Comparison of ENCODE assay signal across 17 cellular contexts in genomic region chr7:104936546-104936945, GRCh38.
A peak's percentile ranks its signal among the peaks of the same experiment; 100 is the strongest.
DNase-seq lines count a peak whose midpoint lies in the region; ATAC-seq and TF ChIP-seq lines count a peak whose summit lies in the region.
"Had no signal": no experiment of that assay in that cellular context is flagged by ENCODE, and none has a peak within 500 bp of the region (broad histone marks: within the 10 kb centered on the region; RNA-seq: fewer than 3 reads in every experiment).

No MANE protein-coding gene starts in this region.

- H3K9ac ChIP-seq in BLaER1 = peak overlapping the region; percentile 72
- no peak overlapping the region for H3K9ac ChIP-seq in parathyroid adenoma
- H3K9ac ChIP-seq: KMS-11 had no signal

- H3K9me3 ChIP-seq in BLaER1 (peaks cover 18% of the 10 kb centered on the region), OCI-LY7 (ENCODE audit: low read length) (no peaks in the 10 kb centered on the region; the same call in 1 of the 2 replicates), parathyroid adenoma (ENCODE audit: control insufficient read depth, low read length) (no peaks in the 10 kb centered on the region), MG63 (no peaks in the 10 kb centered on the region)
- H3K9me3 ChIP-seq: SJCRH30 had no signal

- H3K9me3 Mint-ChIP-seq in type B pancreatic cell = no peaks in the 10 kb centered on the region
- no peaks in the 10 kb centered on the region for H3K9me3 Mint-ChIP-seq in activated T-cell treated with anti-CD3 and anti-CD28 coated beads, Interleukin-2, amount 50 U/mL, for 72 hours
- H3K9me3 Mint-ChIP-seq: HFFc6 had no signal

- H3K27ac ChIP-seq in BLaER1 (peak overlapping the region; percentile 91), OCI-LY7 (ENCODE audit: low read depth, low read length, poor library complexity, severe bottlenecking) (no peak overlapping the region), parathyroid adenoma (no peak overlapping the region)
- H3K27ac ChIP-seq: KMS-11, SJCRH30 had no signal

- H3K27me3 ChIP-seq in BLaER1 (no peaks in the 10 kb centered on the region), parathyroid adenoma (ENCODE audit: control insufficient read depth, insufficient read depth, low read length) (no peaks in the 10 kb centered on the region), MG63 (no peaks in the 10 kb centered on the region)
- H3K27me3 ChIP-seq: SJCRH30 had no signal

- H3K9me2 ChIP-seq in OCI-LY7 (ENCODE audit: insufficient read depth, low read length) = no peaks in the 10 kb centered on the region

- H3K4me3 ChIP-seq in BLaER1 = peak overlapping the region; percentile 23; the same call in 1 of the 2 replicates
- H3K4me3 ChIP-seq in OCI-LY7 (ENCODE audit: low read depth, low read length, poor library complexity, severe bottlenecking) = no peak overlapping the region
- H3K4me3 ChIP-seq in parathyroid adenoma (ENCODE audit: low read depth, low read length) = no peak overlapping the region
- no peak overlapping the region for H3K4me3 ChIP-seq in MG63
- H3K4me3 ChIP-seq: SJCRH30 had no signal

- TF ChIP-seq CTCF in OCI-LY7 (conservative IDR thresholded peaks at IDR 0.05; ENCODE audit: low read length) = no peak
- no peak for TF ChIP-seq CTCF in parathyroid adenoma (IDR thresholded peaks at IDR 0.05)
- no peak for TF ChIP-seq CTCF in type B pancreatic cell (conservative IDR thresholded peaks at IDR 0.05)
- no peak for TF ChIP-seq CTCF in GM20000 (IDR thresholded peaks at IDR 0.05; ENCODE audit: extremely low read depth, missing control alignments)

- POLR2A ChIA-PET in OCI-LY7 (lab: Charles Lee) = interaction anchor here (0.8 to 1.6 kb wide), 3 partner anchors 7 to 1087 kb away, joined by 3 to 5 read pairs (median 4); no protein-coding TSS in a partner anchor

- H3K27ac Mint-ChIP-seq in type B pancreatic cell = no peak overlapping the region
- no peak overlapping the region for H3K27ac Mint-ChIP-seq in activated T-cell treated with anti-CD3 and anti-CD28 coated beads, Interleukin-2, amount 50 U/mL, for 72 hours
- H3K27ac Mint-ChIP-seq: HFFc6 had no signal

- H2AFZ ChIP-seq in OCI-LY7 (ENCODE audit: low read length) (peak overlapping the region; percentile 48; the same call in 1 of the 2 replicates), parathyroid adenoma (peak overlapping the region; percentile 28)

- H3K4me3 Mint-ChIP-seq in type B pancreatic cell = no peak overlapping the region
- no peak overlapping the region for H3K4me3 Mint-ChIP-seq in activated T-cell treated with anti-CD3 and anti-CD28 coated beads, Interleukin-2, amount 50 U/mL, for 72 hours
- H3K4me3 Mint-ChIP-seq: CD8-positive, alpha-beta memory T cell; HFFc6 had no signal

- H3K79me2 ChIP-seq in OCI-LY7 (ENCODE audit: insufficient read depth, low read depth, low read length) = no peaks in the 10 kb centered on the region; the same call in 1 of the 2 replicates
- H3K79me2 ChIP-seq in parathyroid adenoma = no peaks in the 10 kb centered on the region

- intact Hi-C loops in OCI-LY7 (cut with micrococcal nuclease; ENCODE audit: unreplicated experiment) = no loop called here

- no peak for DNase-seq in OCI-LY7 (ENCODE audit: low spot score)
- DNase-seq in type B pancreatic cell (ENCODE audit: extremely low spot score, unreplicated experiment) = no peak
- no peak for DNase-seq in GM20000 (ENCODE audit: low spot score)
- no peak for DNase-seq in MG63
- DNase-seq in activated T-cell treated with anti-CD3 and anti-CD28 coated beads, Interleukin-2, amount 50 U/mL, for 72 hours = no peak
- DNase-seq: CD8-positive, alpha-beta memory T cell; H7; HFFc6; NCI-H1436; NCI-H1930; NCI-H226; NCI-H524; SJCRH30 had no signal

- H4K20me1 ChIP-seq in BLaER1 (peaks cover 3% of the 10 kb centered on the region; the same call in 1 of the 2 replicates), OCI-LY7 (ENCODE audit: insufficient read depth, low read length) (no peaks in the 10 kb centered on the region)

- no peaks in the 10 kb centered on the region for H3K27me3 Mint-ChIP-seq in type B pancreatic cell
- H3K27me3 Mint-ChIP-seq in activated T-cell treated with anti-CD3 and anti-CD28 coated beads, Interleukin-2, amount 50 U/mL, for 72 hours (ENCODE audit: low read depth) = no peaks in the 10 kb centered on the region

- ATAC-seq in esophagus mucosa = peak; percentile 41
- no peak for ATAC-seq in activated T-cell treated with anti-CD3 and anti-CD28 coated beads, Interleukin-2, amount 50 U/mL, for 72 hours (replicated peaks in 1 of 2)

- no peaks in the 10 kb centered on the region for H3K36me3 ChIP-seq in BLaER1
- peaks cover 2% of the 10 kb centered on the region; the same call in 1 of the 2 replicates for H3K36me3 ChIP-seq in OCI-LY7 (ENCODE audit: insufficient read depth, low read length)
- H3K36me3 ChIP-seq in parathyroid adenoma (ENCODE audit: control insufficient read depth, insufficient read depth, low read length) = no peaks in the 10 kb centered on the region
- H3K36me3 ChIP-seq in MG63 = no peaks in the 10 kb centered on the region
- H3K36me3 ChIP-seq: SJCRH30 had no signal

- H3K4me1 ChIP-seq in BLaER1 (peaks cover 84% of the 10 kb centered on the region), OCI-LY7 (ENCODE audit: insufficient read depth, low read length, poor library complexity, severe bottlenecking) (peaks cover 46% of the 10 kb centered on the region), parathyroid adenoma (no peaks in the 10 kb centered on the region)
- H3K4me1 ChIP-seq: SJCRH30 had no signal

- CTCF ChIA-PET in OCI-LY7 (lab: Charles Lee; ENCODE audit: unreplicated experiment) = no interaction called here

- no peaks in the 10 kb centered on the region for H3K36me3 Mint-ChIP-seq in type B pancreatic cell
- H3K36me3 Mint-ChIP-seq in activated T-cell treated with anti-CD3 and anti-CD28 coated beads, Interleukin-2, amount 50 U/mL, for 72 hours (ENCODE audit: insufficient read depth in 2 of 2) = peaks cover 8% of the 10 kb centered on the region in 2 donors

- peak overlapping the region; percentile 83 for H3K4me2 ChIP-seq in BLaER1
- no peak overlapping the region for H3K4me2 ChIP-seq in OCI-LY7 (ENCODE audit: low read length)
- no peak overlapping the region for H3K4me2 ChIP-seq in parathyroid adenoma (ENCODE audit: low read length)
- H3K4me2 ChIP-seq: KMS-11 had no signal

- BruUV-seq in OCI-LY7 (replicated peaks; lab: Mats Ljungman, UMichigan) = no TSS peak

- peaks cover 31% of the 10 kb centered on the region for H3K4me1 Mint-ChIP-seq in type B pancreatic cell (ENCODE audit: unreplicated experiment)
- peaks cover 30% of the 10 kb centered on the region for H3K4me1 Mint-ChIP-seq in activated T-cell treated with anti-CD3 and anti-CD28 coated beads, Interleukin-2, amount 50 U/mL, for 72 hours (ENCODE audit: low read depth)
